ENCODE assay signal across 1 cellular context in the genomic region with DNA sequence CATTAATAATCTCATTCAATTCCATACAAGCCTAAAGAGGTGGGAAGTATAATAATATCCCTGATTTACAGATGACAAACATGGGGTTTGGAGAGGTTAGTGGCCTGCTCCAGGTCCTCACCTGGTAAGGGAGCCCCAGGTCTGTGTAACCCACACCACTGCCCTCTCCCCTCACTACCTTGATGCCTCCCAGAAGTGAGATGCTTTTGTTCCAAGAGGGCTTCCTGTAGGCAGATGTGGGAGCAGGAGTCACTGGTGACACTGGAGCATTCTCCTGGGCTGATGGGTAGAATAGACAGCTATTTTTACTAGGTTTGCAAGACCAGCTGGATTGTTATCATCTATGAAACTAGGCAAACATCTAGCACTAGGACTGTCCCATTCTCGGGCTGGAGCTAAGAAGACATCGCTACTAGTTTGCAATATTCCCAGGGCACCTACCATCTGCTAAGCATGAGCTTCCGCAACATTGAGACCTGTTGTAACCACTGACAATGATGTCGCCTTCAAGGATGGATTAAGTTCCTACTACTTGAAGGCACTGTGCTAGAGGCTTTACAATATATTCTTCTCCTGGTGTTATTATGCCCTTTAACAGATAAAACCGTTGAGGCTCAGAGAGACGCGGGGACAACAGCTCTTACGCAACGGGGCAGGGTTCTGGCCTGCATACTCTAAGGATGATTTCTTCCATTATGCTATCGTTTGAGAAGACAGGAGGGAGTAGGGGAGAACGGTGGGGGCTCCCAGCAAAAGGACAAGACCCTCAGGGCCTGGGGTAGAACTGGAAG.
TF ChIP-seq lines count a peak whose summit lies in the region.

No MANE protein-coding gene starts in this region.

TF ChIP-seq in GM12878, 131 proteins besides CTCF, POLR2A, EP300 and RAD21:
- TF ChIP-seq CREM (IDR thresholded peaks at IDR 0.05; ENCODE audit: low read depth) (no peak), BCL3 (IDR thresholded peaks at IDR 0.05; ENCODE audit: borderline replicate concordance, insufficient read depth, low read depth, low read length, poor library complexity, severe bottlenecking) (no peak), FOS (IDR thresholded peaks at IDR 0.05; ENCODE audit: borderline replicate concordance, extremely low read depth, insufficient read length) (no peak), POLR2AphosphoS2 (IDR thresholded peaks at IDR 0.05; ENCODE audit: low read depth, low read length) (no peak), SIN3A (IDR thresholded peaks at IDR 0.05; ENCODE audit: low read depth, low read length) (no peak)
TF ChIP-seq in GM12878: peak in this region for 0.
